10 cellular contexts compared by ENCODE assay signal in genomic region chr2:27081984-27082772, GRCh38. TPM values are rescaled to one million over a fixed set of nuclear protein-coding genes. Genes with fewer than 3 reads are reported as not detected.
A peak's percentile ranks its signal among the peaks of the same experiment; 100 is the strongest.
DNase-seq lines count a peak whose midpoint lies in the region; ATAC-seq and TF ChIP-seq lines count a peak whose summit lies in the region.
"Had no signal": no experiment of that assay in that cellular context is flagged by ENCODE, and none has a peak within 500 bp of the region (broad histone marks: within the 10 kb centered on the region; RNA-seq: fewer than 3 reads in every experiment).

No MANE protein-coding gene starts in this region.

- H3K4me3 ChIP-seq in A673 (ENCODE audit: low read depth, low read length, poor library complexity, severe bottlenecking) (no peak overlapping the region), KMS-11 (IDR thresholded peaks at IDR 0.05; ENCODE audit: insufficient read depth, low read depth, low read length) (peak overlapping the region; percentile 47), muscle layer of duodenum (ENCODE audit: low read depth in 1 of 2, low read length in 2 of 2) (peak overlapping the region; percentile 72 to 73), coronary artery (no peak overlapping the region)
- H3K4me3 ChIP-seq: hepatocyte had no signal

- no peaks in the 10 kb centered on the region for H4K20me1 ChIP-seq in KMS-11 (ENCODE audit: insufficient read depth)

- no peaks in the 10 kb centered on the region for H3K9me3 ChIP-seq in A673 (ENCODE audit: low read depth, low read length, poor library complexity, severe bottlenecking)
- H3K9me3 ChIP-seq in muscle layer of duodenum (ENCODE audit: control insufficient read depth in 1 of 2, low read length in 2 of 2) = no peaks in the 10 kb centered on the region

- H3K4me1 Mint-ChIP-seq in activated T-helper 17 cell treated with anti-CD3 and anti-CD28 coated beads, Interleukin-2, amount 50 U/mL, for 72 hours = peaks cover 11% of the 10 kb centered on the region

- intact Hi-C loops in A673 (cut with micrococcal nuclease; ENCODE audit: unreplicated experiment) = no loop called here

- DNase-seq in A673 (ENCODE audit: low spot score) (no peak), NCI-H524 (lab: John Stamatoyannopoulos, UW) (no peak), HuH-7.5 (ENCODE audit: low spot score) (no peak), coronary artery (ENCODE audit: low spot score) (no peak)

- peak overlapping the region; percentile 73 for H3K4me3 Mint-ChIP-seq in activated T-helper 17 cell treated with anti-CD3 and anti-CD28 coated beads, Interleukin-2, amount 50 U/mL, for 72 hours

- POLR2A ChIA-PET in A673 (lab: Charles Lee; ENCODE audit: low non-redundant PET) = no interaction called here

- H3K79me2 ChIP-seq in KMS-11 (ENCODE audit: insufficient read depth, low read depth) = no peaks in the 10 kb centered on the region

- peak overlapping the region; percentile 75 for H3K27ac ChIP-seq in A673 (ENCODE audit: low read depth, low read length, poor library complexity, severe bottlenecking)
- H3K27ac ChIP-seq in KMS-11 = peak overlapping the region; percentile 67; the same call in 1 of the 2 replicates
- peak overlapping the region; percentile 78 for H3K27ac ChIP-seq in muscle layer of duodenum (ENCODE audit: low read length)
- H3K27ac ChIP-seq in coronary artery = no peak overlapping the region

- ATAC-seq in activated T-helper 17 cell treated with anti-CD3 and anti-CD28 coated beads, Interleukin-2, amount 50 U/mL, for 72 hours (replicated peaks) = no peak
- no peak for ATAC-seq in GM18519 (IDR thresholded peaks at IDR 0.05; ENCODE audit: low FRiP score, unreplicated experiment)

- H3K4me2 ChIP-seq in KMS-11 = peak overlapping the region; percentile 90

- H2AFZ ChIP-seq in KMS-11 (ENCODE audit: low read depth) = peak overlapping the region; percentile 65

- TF ChIP-seq CTCF in A673 (conservative IDR thresholded peaks at IDR 0.05; ENCODE audit: low read depth, low read length) = no peak
- TF ChIP-seq CTCF in KMS-11 (conservative IDR thresholded peaks at IDR 0.05; ENCODE audit: low read depth, low read length) = no peak
- no peak for TF ChIP-seq CTCF in coronary artery (IDR thresholded peaks at IDR 0.05)

- peak overlapping the region; percentile 19; the same call in 1 of the 2 replicates for H3K9ac ChIP-seq in KMS-11

- H3K27me3 ChIP-seq in A673 (replicated peaks; ENCODE audit: insufficient read depth, low read depth, low read length, poor library complexity) (no peaks in the 10 kb centered on the region), KMS-11 (ENCODE audit: insufficient read depth, low read depth) (peaks cover 8% of the 10 kb centered on the region), muscle layer of duodenum (ENCODE audit: low read depth, low read length) (no peaks in the 10 kb centered on the region)
- H3K27me3 ChIP-seq: hepatocyte had no signal

- CTCF ChIA-PET in A673 (lab: Charles Lee) = interaction anchor here (1.5 kb wide), 1 partner anchor 10 kb away, joined by 10 read pairs; the partner anchor contains the start of gene OST4

- no peaks in the 10 kb centered on the region for H3K27me3 Mint-ChIP-seq in activated T-helper 17 cell treated with anti-CD3 and anti-CD28 coated beads, Interleukin-2, amount 50 U/mL, for 72 hours

- no TSS peak for BruUV-seq in A673 (replicated peaks; lab: Mats Ljungman, UMichigan)

- no peaks in the 10 kb centered on the region for H3K36me3 Mint-ChIP-seq in activated T-helper 17 cell treated with anti-CD3 and anti-CD28 coated beads, Interleukin-2, amount 50 U/mL, for 72 hours (ENCODE audit: low read depth)

- H3K36me3 ChIP-seq in A673 (ENCODE audit: insufficient read depth, low read length, poor library complexity, severe bottlenecking) (no peaks in the 10 kb centered on the region), KMS-11 (ENCODE audit: insufficient read depth) (no peaks in the 10 kb centered on the region), muscle layer of duodenum (ENCODE audit: control insufficient read depth in 1 of 2, insufficient read depth in 2 of 2, low read length in 2 of 2) (peaks cover 0 to 13% of the 10 kb centered on the region in 2 donors)

- peak overlapping the region; percentile 89 for H3K27ac Mint-ChIP-seq in activated T-helper 17 cell treated with anti-CD3 and anti-CD28 coated beads, Interleukin-2, amount 50 U/mL, for 72 hours

- H3K4me1 ChIP-seq in A673 (ENCODE audit: insufficient read depth, low read length, poor library complexity, severe bottlenecking) (peaks cover 28% of the 10 kb centered on the region), KMS-11 (ENCODE audit: low read depth, poor library complexity, severe bottlenecking) (peaks cover 9% of the 10 kb centered on the region), muscle layer of duodenum (ENCODE audit: control insufficient read depth in 1 of 2, insufficient read depth in 2 of 2, low read length in 2 of 2) (peaks cover 15 to 63% of the 10 kb centered on the region in 2 donors)

- no peaks in the 10 kb centered on the region for H3K9me3 Mint-ChIP-seq in activated T-helper 17 cell treated with anti-CD3 and anti-CD28 coated beads, Interleukin-2, amount 50 U/mL, for 72 hours
- H3K9me3 Mint-ChIP-seq: type B pancreatic cell had no signal

RNA-seq across cellular contexts. Expression of gene EMILIN1, which starts 3.8 kb away (rescaled TPM):
- total RNA-seq in A673 (2021) = 31.0 and 46.8 TPM in 2 replicates
- total RNA-seq in activated T-helper 17 cell treated with anti-CD3 and anti-CD28 coated beads, Interleukin-2, amount 50 U/mL, for 72 hours = under 1 TPM; 0.42 to 0.93 TPM

RNA-seq across cellular contexts. Expression of gene KHK, which starts 4.4 kb away (rescaled TPM):
- 39.1 and 40.2 TPM in 2 replicates for total RNA-seq in A673 (2021)
- total RNA-seq in activated T-helper 17 cell treated with anti-CD3 and anti-CD28 coated beads, Interleukin-2, amount 50 U/mL, for 72 hours = 10 to 100 TPM in 1 of 2 donors, 1 to 10 TPM in 1; 5.9 to 10.5 TPM

RNA-seq across cellular contexts. Expression of gene OST4, which starts 10.7 kb away (rescaled TPM):
- total RNA-seq in A673 (2021) = 235 and 237 TPM in 2 replicates
- 100 to 1,000 TPM; 286 to 313 TPM for total RNA-seq in activated T-helper 17 cell treated with anti-CD3 and anti-CD28 coated beads, Interleukin-2, amount 50 U/mL, for 72 hours

RNA-seq across cellular contexts. Expression of gene AGBL5, which starts 30.7 kb away (rescaled TPM):
- total RNA-seq in A673 (2021) = 64.1 and 72.8 TPM in 2 replicates
- total RNA-seq in activated T-helper 17 cell treated with anti-CD3 and anti-CD28 coated beads, Interleukin-2, amount 50 U/mL, for 72 hours = 10 to 100 TPM; 13.1 to 14.3 TPM

RNA-seq across cellular contexts. Expression of gene CGREF1, which starts 36.8 kb away (rescaled TPM):
- total RNA-seq in A673 (2021) = 8.4 and 9.4 TPM in 2 replicates
- total RNA-seq in activated T-helper 17 cell treated with anti-CD3 and anti-CD28 coated beads, Interleukin-2, amount 50 U/mL, for 72 hours = 1 to 10 TPM; 3.7 to 4.6 TPM

Comparison
In these comparisons a context has a peak if more than half of its experiments do, and no peak if none do; other contexts are left out.
1. H3K27ac ChIP-seq: peak in A673 (single experiment), KMS-11 (single experiment) and muscle layer of duodenum (single experiment); none in coronary artery (0 of 2).
2. H3K4me3 ChIP-seq: peak in KMS-11 (single experiment) and muscle layer of duodenum (2 of 2); none in A673 (single experiment) and coronary artery (single experiment).
3. RNA of gene EMILIN1, which starts 3.8 kb away (total RNA-seq): 31.0 to 46.8 TPM in A673; 0.42 to 0.93 TPM in activated T-helper 17 cell treated with anti-CD3 and anti-CD28 coated beads, Interleukin-2, amount 50 U/mL, for 72 hours; every median in the first group is over 10 times any median in the second.